20 cellular contexts compared by ENCODE assay signal in genomic region chr13:22848539-22849052, GRCh38.
DNase-seq lines count a peak whose midpoint lies in the region; ATAC-seq and TF ChIP-seq lines count a peak whose summit lies in the region.
"Had no signal": no experiment of that assay in that cellular context is flagged by ENCODE, and none has a peak within 500 bp of the region (broad histone marks: within the 10 kb centered on the region; RNA-seq: fewer than 3 reads in every experiment).

No MANE protein-coding gene starts in this region.

- DNase-seq in BE2C: peak; percentile 50
- peak; percentile 69 for DNase-seq in HuH-7 (ENCODE audit: low spot score)
- peak; percentile 33 for DNase-seq in fibroblast of villous mesenchyme (ENCODE audit: low read depth)
- no peak for DNase-seq in chondrocyte (ENCODE audit: low spot score)
- DNase-seq in RKO (ENCODE audit: low spot score): no peak
- no peak for DNase-seq in T-helper 17 cell
- DNase-seq: activated CD4-positive, alpha-beta T cell treated with anti-CD3 and anti-CD28 coated beads, Interleukin-2, amount 50 U/mL, for 4 hours; activated T-cell treated with anti-CD3 and anti-CD28 coated beads, Interleukin-2, amount 50 U/mL, for 4 hours; CD4-positive, alpha-beta T cell; effector memory CD8-positive, alpha-beta T cell; immature natural killer cell; IMR-90; stimulated activated CD4-positive, alpha-beta T cell treated with anti-CD3 and anti-CD28 coated beads, Interleukin-4, amount 100 ng/mL, for 4 hours; thyroid gland had no signal

- H3K4me1 ChIP-seq in BE2C (no peaks in the 10 kb centered on the region), liver (ENCODE audit: control insufficient read depth in 4 of 4, insufficient read depth in 4 of 4, low read length in 3 of 4) (no peaks in the 10 kb centered on the region)
- H3K4me1 ChIP-seq: A549, thyroid gland had no signal

- H3K9ac ChIP-seq in liver (ENCODE audit: low read depth in 1 of 2, low read length in 2 of 2): no peak overlapping the region

- no peak overlapping the region for H3K4me3 Mint-ChIP-seq in chondrocyte (ENCODE audit: unreplicated experiment)
- no peak overlapping the region for H3K4me3 Mint-ChIP-seq in T-helper 17 cell
- H3K4me3 Mint-ChIP-seq: activated T-cell treated with anti-CD3 and anti-CD28 coated beads, Interleukin-2, amount 50 U/mL, for 4 hours; CD4-positive, alpha-beta T cell; effector memory CD8-positive, alpha-beta T cell; immature natural killer cell had no signal

- H3K27ac Mint-ChIP-seq in chondrocyte (ENCODE audit: unreplicated experiment) (no peak overlapping the region), T-helper 17 cell (no peak overlapping the region)
- H3K27ac Mint-ChIP-seq: CD4-positive, alpha-beta T cell; effector memory CD8-positive, alpha-beta T cell; immature natural killer cell had no signal

- 67% methylated on average over 32 of the region's 32 CpGs for WGBS in liver

- H3K36me3 ChIP-seq in BE2C (no peaks in the 10 kb centered on the region), liver (ENCODE audit: control insufficient read depth in 4 of 4, insufficient read depth in 3 of 4, low read depth in 1 of 4, low read length in 3 of 4) (no peaks in the 10 kb centered on the region)
- H3K36me3 ChIP-seq: cardiac muscle cell, thyroid gland had no signal

- no peaks in the 10 kb centered on the region for H3K27me3 ChIP-seq in BE2C
- peaks cover 0 to 6% (median 0%) of the 10 kb centered on the region in 4 donors for H3K27me3 ChIP-seq in liver (ENCODE audit: control insufficient read depth in 4 of 4, insufficient read depth in 4 of 4, low read length in 3 of 4)
- H3K27me3 ChIP-seq: cardiac muscle cell, thyroid gland had no signal

- TF ChIP-seq CTCF in BE2C (IDR thresholded peaks at IDR 0.05; ENCODE audit: low read depth, low read length): no peak
- TF ChIP-seq CTCF in fibroblast of villous mesenchyme (IDR thresholded peaks at IDR 0.05; ENCODE audit: insufficient read depth, low read depth, low read length): no peak
- no peak for TF ChIP-seq CTCF in liver (IDR thresholded peaks at IDR 0.05; ENCODE audit: low read depth, low read length, missing input control)
- TF ChIP-seq CTCF in chondrocyte (IDR thresholded peaks at IDR 0.05): no peak

- no peaks in the 10 kb centered on the region for H3K27me3 Mint-ChIP-seq in chondrocyte (ENCODE audit: low read depth)
- H3K27me3 Mint-ChIP-seq in T-helper 17 cell: peaks cover 6% of the 10 kb centered on the region
- H3K27me3 Mint-ChIP-seq: CD4-positive, alpha-beta T cell; effector memory CD8-positive, alpha-beta T cell had no signal

- no peak for TF ChIP-seq RAD21 in liver (IDR thresholded peaks at IDR 0.05)

- H3K9me3 Mint-ChIP-seq in chondrocyte (ENCODE audit: low read depth): no peaks in the 10 kb centered on the region
- H3K9me3 Mint-ChIP-seq: activated T-cell treated with anti-CD3 and anti-CD28 coated beads, Interleukin-2, amount 50 U/mL, for 4 hours; CD4-positive, alpha-beta T cell; effector memory CD8-positive, alpha-beta T cell; immature natural killer cell had no signal

- H3K27ac ChIP-seq in liver (ENCODE audit: low read depth in 1 of 2, low read length in 2 of 2): no peak overlapping the region
- H3K27ac ChIP-seq: A549, cardiac muscle cell, SK-N-MC, thyroid gland had no signal

- H3K4me3 ChIP-seq in BE2C (ENCODE audit: low read depth, low read length) (no peak overlapping the region; the same call in 1 of the 2 replicates), fibroblast of villous mesenchyme (ENCODE audit: low read depth, low read length) (no peak overlapping the region), liver (ENCODE audit: low read depth in 1 of 3, low read length in 3 of 3) (no peak overlapping the region)
- H3K4me3 ChIP-seq: A549, cardiac muscle cell, GM12878, SK-N-MC, thyroid gland had no signal

- peaks cover 5% of the 10 kb centered on the region for H3K4me1 Mint-ChIP-seq in chondrocyte (ENCODE audit: low read depth)
- no peaks in the 10 kb centered on the region for H3K4me1 Mint-ChIP-seq in T-helper 17 cell
- H3K4me1 Mint-ChIP-seq: immature natural killer cell had no signal

- ATAC-seq in GM18517 (IDR thresholded peaks at IDR 0.05; ENCODE audit: unreplicated experiment): no peak
- ATAC-seq in T-helper 17 cell: no peak
- ATAC-seq: A549; activated T-cell treated with anti-CD3 and anti-CD28 coated beads, Interleukin-2, amount 50 U/mL, for 4 hours; effector memory CD8-positive, alpha-beta T cell; GM12878 had no signal

- no peaks in the 10 kb centered on the region for H3K9me3 ChIP-seq in BE2C
- H3K9me3 ChIP-seq in liver (ENCODE audit: control insufficient read depth in 4 of 4, low read length in 3 of 4): no peaks in the 10 kb centered on the region
- H3K9me3 ChIP-seq in T-helper 17 cell (ENCODE audit: control insufficient read depth, low read length, poor library complexity, severe bottlenecking): no peaks in the 10 kb centered on the region
- H3K9me3 ChIP-seq: A549, thyroid gland had no signal

- H3K36me3 Mint-ChIP-seq in chondrocyte (ENCODE audit: low read depth) (no peaks in the 10 kb centered on the region), T-helper 17 cell (ENCODE audit: low read depth) (no peaks in the 10 kb centered on the region)
- H3K36me3 Mint-ChIP-seq: immature natural killer cell had no signal

TF ChIP-seq in liver, 16 proteins besides CTCF, POLR2A, EP300 and RAD21:
- peak in 1 of 2 donors; percentile 43 for TF ChIP-seq HNF4A (conservative IDR thresholded peaks at IDR 0.05)
- peak; percentile 94 for TF ChIP-seq ZBTB33 (IDR thresholded peaks at IDR 0.05)
- TF ChIP-seq RXRA (IDR thresholded peaks at IDR 0.05): peak in 1 of 2 donors; percentile 36
- peak in 1 of 2 donors; percentile 69 for TF ChIP-seq EGR1 (IDR thresholded peaks at IDR 0.05; ENCODE audit: low read depth in 2 of 2)
- TF ChIP-seq REST (IDR thresholded peaks at IDR 0.05): no peak
TF ChIP-seq in liver: peak in this region for 4.

Comparison
In these comparisons a context has a peak if more than half of its experiments do, and no peak if none do; other contexts are left out.
1. DNase-seq: peak in BE2C (single experiment), HuH-7 (single experiment) and fibroblast of villous mesenchyme (single experiment); none in chondrocyte (single experiment), RKO (single experiment) and T-helper 17 cell (0 of 3).